ENCODE assay signal across 1 cellular context in genomic region chr3:129312021-129312639, GRCh38.
TF ChIP-seq lines count a peak whose summit lies in the region.

No MANE protein-coding gene starts in this region.

TF ChIP-seq in IMR-90, 13 proteins besides CTCF, POLR2A, EP300 and RAD21:
- TF ChIP-seq MAZ (IDR thresholded peaks at IDR 0.05; ENCODE audit: borderline replicate concordance, low read depth, low read length): no peak
- no peak for TF ChIP-seq CHD1 (IDR thresholded peaks at IDR 0.05; ENCODE audit: low read depth, low read length)
- TF ChIP-seq BHLHE40 (IDR thresholded peaks at IDR 0.05; ENCODE audit: low read depth, low read length): no peak
- no peak for TF ChIP-seq SMC3 (IDR thresholded peaks at IDR 0.05; ENCODE audit: low read depth, low read length)
- no peak for TF ChIP-seq ELK1 (IDR thresholded peaks at IDR 0.05; ENCODE audit: borderline replicate concordance, low read depth, low read length)
- no peak for TF ChIP-seq RCOR1 (IDR thresholded peaks at IDR 0.05; ENCODE audit: insufficient replicate concordance, low read length)
- TF ChIP-seq MXI1 (IDR thresholded peaks at IDR 0.05; ENCODE audit: borderline replicate concordance, low read depth, low read length): no peak
- no peak for TF ChIP-seq RFX5 (IDR thresholded peaks at IDR 0.05; ENCODE audit: low read depth, low read length)
- TF ChIP-seq FOS (IDR thresholded peaks at IDR 0.05; ENCODE audit: low read depth, low read length): 0 out of 2 replicates have a peak, but pooled peaks have one; percentile 25
